In the genomic region with DNA sequence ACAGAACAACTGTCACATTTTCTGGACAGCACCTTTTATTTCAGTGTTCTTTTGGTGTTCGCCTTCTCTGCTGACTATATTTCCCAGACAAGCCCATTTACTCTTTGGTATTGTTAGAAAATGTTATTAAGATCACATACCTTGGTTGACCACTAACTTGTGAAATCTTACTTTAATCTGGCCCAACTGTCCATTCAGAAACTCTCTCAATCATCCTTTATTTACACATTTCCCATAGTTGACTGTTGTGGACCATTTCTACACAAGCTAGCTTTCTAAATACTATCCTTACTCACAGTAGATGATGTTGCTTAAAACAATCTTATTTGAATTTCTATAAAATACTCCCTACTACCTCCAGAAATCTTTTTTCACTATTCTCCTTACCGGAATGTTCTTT, we compare ENCODE assay signal across 4 cellular contexts.
"Had no signal": no experiment of that assay in that cellular context is flagged by ENCODE, and none has a peak within 500 bp of the region (broad histone marks: within the 10 kb centered on the region; RNA-seq: fewer than 3 reads in every experiment).

No MANE protein-coding gene starts in this region.

- DNase-seq: IMR-90 had no signal

- H3K27ac ChIP-seq: HL-60 had no signal

- ATAC-seq: HepG2, K562 had no signal

- H3K4me3 ChIP-seq: K562 had no signal
